In genomic region chr3:72432271-72432670, GRCh38 we compare ENCODE assay signal across 26 cellular contexts.
"Had no signal": no experiment of that assay in that cellular context is flagged by ENCODE, and none has a peak within 500 bp of the region (broad histone marks: within the 10 kb centered on the region; RNA-seq: fewer than 3 reads in every experiment).

No MANE protein-coding gene starts in this region.

- H3K4me3 ChIP-seq: adrenal gland, MG63, SK-N-MC had no signal

- H3K9me3 Mint-ChIP-seq: activated naive CD8-positive, alpha-beta T cell treated with anti-CD3 and anti-CD28 coated beads, Interleukin-2, amount 10 ng/mL, durations not matched to agents 7 days and 5 days had no signal

- H3K4me3 Mint-ChIP-seq: activated CD4-positive, alpha-beta T cell treated with anti-CD3 and anti-CD28 coated beads for 36 hours; activated CD8-positive, alpha-beta T cell treated with anti-CD3 and anti-CD28 coated beads, Interleukin-2, amount 10 ng/mL, durations not matched to agents 7 days and 5 days; activated naive CD8-positive, alpha-beta T cell treated with anti-CD3 and anti-CD28 coated beads, Interleukin-2, amount 10 ng/mL, durations not matched to agents 7 days and 5 days; activated T-cell treated with anti-CD3 and anti-CD28 coated beads, Interleukin-2, amount 50 U/mL, for 4 hours had no signal

- ATAC-seq: activated CD4-positive, alpha-beta T cell treated with anti-CD3 and anti-CD28 coated beads for 36 hours; activated CD8-positive, alpha-beta T cell treated with anti-CD3 and anti-CD28 coated beads, Interleukin-2, amount 10 ng/mL, durations not matched to agents 7 days and 5 days; activated T-cell treated with anti-CD3 and anti-CD28 coated beads, Interleukin-2, amount 50 U/mL, for 4 hours; Panc1; Right ventricle myocardium inferior had no signal

- DNase-seq: activated CD4-positive, alpha-beta T cell treated with anti-CD3 and anti-CD28 coated beads for 36 hours; activated CD4-positive, alpha-beta T cell treated with anti-CD3 and anti-CD28 coated beads, Interleukin-2, amount 50 U/mL, for 4 hours; activated CD8-positive, alpha-beta memory T cell treated with anti-CD3 and anti-CD28 coated beads, Interleukin-2, amount 50 U/mL, for 48 hours; activated CD8-positive, alpha-beta T cell treated with anti-CD3 and anti-CD28 coated beads, Interleukin-2, amount 10 ng/mL, durations not matched to agents 7 days and 5 days; activated naive CD4-positive, alpha-beta T cell treated with anti-CD3 and anti-CD28 coated beads, Interleukin-2, amount 50 U/mL, for 16 hours; activated naive CD8-positive, alpha-beta T cell treated with anti-CD3 and anti-CD28 coated beads, Interleukin-2, amount 10 ng/mL, durations not matched to agents 7 days and 5 days; activated T-cell treated with anti-CD3 and anti-CD28 coated beads, Interleukin-2, amount 50 U/mL, for 4 hours; adrenal gland; anterior cingulate cortex; caudate nucleus; MG63; MV-4-11; NCI-H1092 treated with DMSO at 0.1 percent for 48 hours; NCI-H1436; NCI-H1694 treated with DMSO at 0.1 percent for 48 hours; NCI-H2029 treated with DMSO at 0.1 percent for 48 hours; NCI-H345; NCI-H510A; NCI-H526 treated with DMSO at 0.1 percent for 48 hours; NCI-H82; OCI-M1; RPMI8226; T-helper 1 cell had no signal

- H3K27ac Mint-ChIP-seq: activated CD4-positive, alpha-beta T cell treated with anti-CD3 and anti-CD28 coated beads for 36 hours; activated CD8-positive, alpha-beta T cell treated with anti-CD3 and anti-CD28 coated beads, Interleukin-2, amount 10 ng/mL, durations not matched to agents 7 days and 5 days; activated naive CD8-positive, alpha-beta T cell treated with anti-CD3 and anti-CD28 coated beads, Interleukin-2, amount 10 ng/mL, durations not matched to agents 7 days and 5 days had no signal

- H3K27me3 Mint-ChIP-seq: activated CD4-positive, alpha-beta T cell treated with anti-CD3 and anti-CD28 coated beads for 36 hours; activated naive CD8-positive, alpha-beta T cell treated with anti-CD3 and anti-CD28 coated beads, Interleukin-2, amount 10 ng/mL, durations not matched to agents 7 days and 5 days had no signal
